2 cellular contexts compared by ENCODE assay signal in the genomic region with DNA sequence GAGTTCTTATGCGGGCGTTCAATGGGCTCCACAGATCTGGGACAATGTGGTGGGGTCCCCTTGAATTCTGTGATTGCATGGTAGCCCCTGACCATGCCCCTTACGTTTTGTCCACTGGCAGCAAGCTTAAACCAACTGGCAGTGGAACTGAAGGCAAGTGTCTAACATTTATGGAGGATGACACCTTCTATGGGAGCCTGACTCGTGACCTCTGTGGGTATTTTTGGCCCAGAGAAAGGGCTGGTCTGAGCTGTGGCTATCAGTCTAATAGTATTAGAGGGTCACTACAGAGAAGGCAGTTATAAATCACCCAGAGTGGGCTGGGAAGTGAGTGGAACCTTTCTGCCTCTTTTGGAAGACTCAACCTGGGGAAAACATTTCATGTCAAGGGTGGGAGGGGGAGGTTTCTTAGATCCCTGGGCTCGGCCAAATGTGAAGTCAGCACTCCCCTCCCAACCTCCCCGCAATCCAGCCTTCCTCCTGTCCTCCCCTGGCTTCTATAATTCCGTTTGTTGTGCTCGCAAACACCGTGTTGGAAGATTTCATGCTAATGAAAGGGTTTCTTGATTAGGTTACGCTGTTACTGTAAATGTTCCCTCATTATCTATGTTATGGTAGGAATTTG.
TF ChIP-seq lines count a peak whose summit lies in the region.

No MANE protein-coding gene starts in this region.

TF ChIP-seq in GM23338, 12 proteins besides CTCF, POLR2A, EP300 and RAD21 (continued from another document):
- TF ChIP-seq POLR2AphosphoS5 (IDR thresholded peaks at IDR 0.05; ENCODE audit: low read depth): no peak
- TF ChIP-seq STAT1 (IDR thresholded peaks at IDR 0.05; ENCODE audit: unreplicated experiment): no peak
- TF ChIP-seq JUNB (IDR thresholded peaks at IDR 0.05; ENCODE audit: unreplicated experiment): no peak
- no peak for TF ChIP-seq NANOG (IDR thresholded peaks at IDR 0.05; ENCODE audit: borderline replicate concordance)
- no peak for TF ChIP-seq EZH2phosphoT487 (IDR thresholded peaks at IDR 0.05; ENCODE audit: unreplicated experiment)
- TF ChIP-seq, protein P1, sequence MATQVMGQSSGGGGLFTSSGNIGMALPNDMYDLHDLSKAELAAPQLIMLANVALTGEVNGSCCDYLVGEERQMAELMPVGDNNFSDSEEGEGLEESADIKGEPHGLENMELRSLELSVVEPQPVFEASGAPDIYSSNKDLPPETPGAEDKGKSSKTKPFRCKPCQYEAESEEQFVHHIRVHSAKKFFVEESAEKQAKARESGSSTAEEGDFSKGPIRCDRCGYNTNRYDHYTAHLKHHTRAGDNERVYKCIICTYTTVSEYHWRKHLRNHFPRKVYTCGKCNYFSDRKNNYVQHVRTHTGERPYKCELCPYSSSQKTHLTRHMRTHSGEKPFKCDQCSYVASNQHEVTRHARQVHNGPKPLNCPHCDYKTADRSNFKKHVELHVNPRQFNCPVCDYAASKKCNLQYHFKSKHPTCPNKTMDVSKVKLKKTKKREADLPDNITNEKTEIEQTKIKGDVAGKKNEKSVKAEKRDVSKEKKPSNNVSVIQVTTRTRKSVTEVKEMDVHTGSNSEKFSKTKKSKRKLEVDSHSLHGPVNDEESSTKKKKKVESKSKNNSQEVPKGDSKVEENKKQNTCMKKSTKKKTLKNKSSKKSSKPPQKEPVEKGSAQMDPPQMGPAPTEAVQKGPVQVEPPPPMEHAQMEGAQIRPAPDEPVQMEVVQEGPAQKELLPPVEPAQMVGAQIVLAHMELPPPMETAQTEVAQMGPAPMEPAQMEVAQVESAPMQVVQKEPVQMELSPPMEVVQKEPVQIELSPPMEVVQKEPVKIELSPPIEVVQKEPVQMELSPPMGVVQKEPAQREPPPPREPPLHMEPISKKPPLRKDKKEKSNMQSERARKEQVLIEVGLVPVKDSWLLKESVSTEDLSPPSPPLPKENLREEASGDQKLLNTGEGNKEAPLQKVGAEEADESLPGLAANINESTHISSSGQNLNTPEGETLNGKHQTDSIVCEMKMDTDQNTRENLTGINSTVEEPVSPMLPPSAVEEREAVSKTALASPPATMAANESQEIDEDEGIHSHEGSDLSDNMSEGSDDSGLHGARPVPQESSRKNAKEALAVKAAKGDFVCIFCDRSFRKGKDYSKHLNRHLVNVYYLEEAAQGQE (IDR thresholded peaks at IDR 0.05; ENCODE audit: unreplicated experiment): no peak
- TF ChIP-seq, protein P2, sequence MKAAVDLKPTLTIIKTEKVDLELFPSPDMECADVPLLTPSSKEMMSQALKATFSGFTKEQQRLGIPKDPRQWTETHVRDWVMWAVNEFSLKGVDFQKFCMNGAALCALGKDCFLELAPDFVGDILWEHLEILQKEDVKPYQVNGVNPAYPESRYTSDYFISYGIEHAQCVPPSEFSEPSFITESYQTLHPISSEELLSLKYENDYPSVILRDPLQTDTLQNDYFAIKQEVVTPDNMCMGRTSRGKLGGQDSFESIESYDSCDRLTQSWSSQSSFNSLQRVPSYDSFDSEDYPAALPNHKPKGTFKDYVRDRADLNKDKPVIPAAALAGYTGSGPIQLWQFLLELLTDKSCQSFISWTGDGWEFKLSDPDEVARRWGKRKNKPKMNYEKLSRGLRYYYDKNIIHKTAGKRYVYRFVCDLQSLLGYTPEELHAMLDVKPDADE (IDR thresholded peaks at IDR 0.05): no peak
- no peak for TF ChIP-seq ZNF114 (CRISPR knock-in tag; IDR thresholded peaks at IDR 0.05)
- TF ChIP-seq, protein P3, sequence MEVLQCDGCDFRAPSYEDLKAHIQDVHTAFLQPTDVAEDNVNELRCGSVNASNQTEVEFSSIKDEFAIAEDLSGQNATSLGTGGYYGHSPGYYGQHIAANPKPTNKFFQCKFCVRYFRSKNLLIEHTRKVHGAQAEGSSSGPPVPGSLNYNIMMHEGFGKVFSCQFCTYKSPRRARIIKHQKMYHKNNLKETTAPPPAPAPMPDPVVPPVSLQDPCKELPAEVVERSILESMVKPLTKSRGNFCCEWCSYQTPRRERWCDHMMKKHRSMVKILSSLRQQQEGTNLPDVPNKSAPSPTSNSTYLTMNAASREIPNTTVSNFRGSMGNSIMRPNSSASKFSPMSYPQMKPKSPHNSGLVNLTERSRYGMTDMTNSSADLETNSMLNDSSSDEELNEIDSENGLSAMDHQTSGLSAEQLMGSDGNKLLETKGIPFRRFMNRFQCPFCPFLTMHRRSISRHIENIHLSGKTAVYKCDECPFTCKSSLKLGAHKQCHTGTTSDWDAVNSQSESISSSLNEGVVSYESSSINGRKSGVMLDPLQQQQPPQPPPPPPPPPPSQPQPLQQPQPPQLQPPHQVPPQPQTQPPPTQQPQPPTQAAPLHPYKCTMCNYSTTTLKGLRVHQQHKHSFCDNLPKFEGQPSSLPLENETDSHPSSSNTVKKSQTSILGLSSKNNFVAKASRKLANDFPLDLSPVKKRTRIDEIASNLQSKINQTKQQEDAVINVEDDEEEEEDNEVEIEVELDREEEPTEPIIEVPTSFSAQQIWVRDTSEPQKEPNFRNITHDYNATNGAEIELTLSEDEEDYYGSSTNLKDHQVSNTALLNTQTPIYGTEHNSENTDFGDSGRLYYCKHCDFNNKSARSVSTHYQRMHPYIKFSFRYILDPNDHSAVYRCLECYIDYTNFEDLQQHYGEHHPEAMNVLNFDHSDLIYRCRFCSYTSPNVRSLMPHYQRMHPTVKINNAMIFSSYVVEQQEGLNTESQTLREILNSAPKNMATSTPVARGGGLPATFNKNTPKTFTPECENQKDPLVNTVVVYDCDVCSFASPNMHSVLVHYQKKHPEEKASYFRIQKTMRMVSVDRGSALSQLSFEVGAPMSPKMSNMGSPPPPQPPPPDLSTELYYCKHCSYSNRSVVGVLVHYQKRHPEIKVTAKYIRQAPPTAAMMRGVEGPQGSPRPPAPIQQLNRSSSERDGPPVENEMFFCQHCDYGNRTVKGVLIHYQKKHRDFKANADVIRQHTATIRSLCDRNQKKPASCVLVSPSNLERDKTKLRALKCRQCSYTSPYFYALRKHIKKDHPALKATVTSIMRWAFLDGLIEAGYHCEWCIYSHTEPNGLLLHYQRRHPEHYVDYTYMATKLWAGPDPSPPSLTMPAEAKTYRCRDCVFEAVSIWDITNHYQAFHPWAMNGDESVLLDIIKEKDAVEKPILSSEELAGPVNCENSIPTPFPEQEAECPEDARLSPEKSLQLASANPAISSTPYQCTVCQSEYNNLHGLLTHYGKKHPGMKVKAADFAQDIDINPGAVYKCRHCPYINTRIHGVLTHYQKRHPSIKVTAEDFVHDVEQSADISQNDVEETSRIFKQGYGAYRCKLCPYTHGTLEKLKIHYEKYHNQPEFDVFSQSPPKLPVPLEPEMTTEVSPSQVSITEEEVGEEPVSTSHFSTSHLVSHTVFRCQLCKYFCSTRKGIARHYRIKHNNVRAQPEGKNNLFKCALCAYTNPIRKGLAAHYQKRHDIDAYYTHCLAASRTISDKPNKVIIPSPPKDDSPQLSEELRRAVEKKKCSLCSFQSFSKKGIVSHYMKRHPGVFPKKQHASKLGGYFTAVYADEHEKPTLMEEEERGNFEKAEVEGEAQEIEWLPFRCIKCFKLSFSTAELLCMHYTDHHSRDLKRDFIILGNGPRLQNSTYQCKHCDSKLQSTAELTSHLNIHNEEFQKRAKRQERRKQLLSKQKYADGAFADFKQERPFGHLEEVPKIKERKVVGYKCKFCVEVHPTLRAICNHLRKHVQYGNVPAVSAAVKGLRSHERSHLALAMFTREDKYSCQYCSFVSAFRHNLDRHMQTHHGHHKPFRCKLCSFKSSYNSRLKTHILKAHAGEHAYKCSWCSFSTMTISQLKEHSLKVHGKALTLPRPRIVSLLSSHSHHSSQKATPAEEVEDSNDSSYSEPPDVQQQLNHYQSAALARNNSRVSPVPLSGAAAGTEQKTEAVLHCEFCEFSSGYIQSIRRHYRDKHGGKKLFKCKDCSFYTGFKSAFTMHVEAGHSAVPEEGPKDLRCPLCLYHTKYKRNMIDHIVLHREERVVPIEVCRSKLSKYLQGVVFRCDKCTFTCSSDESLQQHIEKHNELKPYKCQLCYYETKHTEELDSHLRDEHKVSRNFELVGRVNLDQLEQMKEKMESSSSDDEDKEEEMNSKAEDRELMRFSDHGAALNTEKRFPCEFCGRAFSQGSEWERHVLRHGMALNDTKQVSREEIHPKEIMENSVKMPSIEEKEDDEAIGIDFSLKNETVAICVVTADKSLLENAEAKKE (CRISPR knock-in tag; IDR thresholded peaks at IDR 0.05): no peak

TF ChIP-seq in WTC11, 78 proteins besides CTCF, POLR2A, EP300 and RAD21:
- TF ChIP-seq, protein P4, sequence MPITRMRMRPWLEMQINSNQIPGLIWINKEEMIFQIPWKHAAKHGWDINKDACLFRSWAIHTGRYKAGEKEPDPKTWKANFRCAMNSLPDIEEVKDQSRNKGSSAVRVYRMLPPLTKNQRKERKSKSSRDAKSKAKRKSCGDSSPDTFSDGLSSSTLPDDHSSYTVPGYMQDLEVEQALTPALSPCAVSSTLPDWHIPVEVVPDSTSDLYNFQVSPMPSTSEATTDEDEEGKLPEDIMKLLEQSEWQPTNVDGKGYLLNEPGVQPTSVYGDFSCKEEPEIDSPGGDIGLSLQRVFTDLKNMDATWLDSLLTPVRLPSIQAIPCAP (CRISPR knock-in tag; IDR thresholded peaks at IDR 0.05): no peak
- TF ChIP-seq SP1 (CRISPR knock-in tag; conservative IDR thresholded peaks at IDR 0.05) (no peak), CREB1 (CRISPR knock-in tag; IDR thresholded peaks at IDR 0.05) (no peak), NFE2L1 (CRISPR knock-in tag; IDR thresholded peaks at IDR 0.05) (no peak), GABPB1 (CRISPR knock-in tag; IDR thresholded peaks at IDR 0.05) (no peak)
- TF ChIP-seq, protein P5, sequence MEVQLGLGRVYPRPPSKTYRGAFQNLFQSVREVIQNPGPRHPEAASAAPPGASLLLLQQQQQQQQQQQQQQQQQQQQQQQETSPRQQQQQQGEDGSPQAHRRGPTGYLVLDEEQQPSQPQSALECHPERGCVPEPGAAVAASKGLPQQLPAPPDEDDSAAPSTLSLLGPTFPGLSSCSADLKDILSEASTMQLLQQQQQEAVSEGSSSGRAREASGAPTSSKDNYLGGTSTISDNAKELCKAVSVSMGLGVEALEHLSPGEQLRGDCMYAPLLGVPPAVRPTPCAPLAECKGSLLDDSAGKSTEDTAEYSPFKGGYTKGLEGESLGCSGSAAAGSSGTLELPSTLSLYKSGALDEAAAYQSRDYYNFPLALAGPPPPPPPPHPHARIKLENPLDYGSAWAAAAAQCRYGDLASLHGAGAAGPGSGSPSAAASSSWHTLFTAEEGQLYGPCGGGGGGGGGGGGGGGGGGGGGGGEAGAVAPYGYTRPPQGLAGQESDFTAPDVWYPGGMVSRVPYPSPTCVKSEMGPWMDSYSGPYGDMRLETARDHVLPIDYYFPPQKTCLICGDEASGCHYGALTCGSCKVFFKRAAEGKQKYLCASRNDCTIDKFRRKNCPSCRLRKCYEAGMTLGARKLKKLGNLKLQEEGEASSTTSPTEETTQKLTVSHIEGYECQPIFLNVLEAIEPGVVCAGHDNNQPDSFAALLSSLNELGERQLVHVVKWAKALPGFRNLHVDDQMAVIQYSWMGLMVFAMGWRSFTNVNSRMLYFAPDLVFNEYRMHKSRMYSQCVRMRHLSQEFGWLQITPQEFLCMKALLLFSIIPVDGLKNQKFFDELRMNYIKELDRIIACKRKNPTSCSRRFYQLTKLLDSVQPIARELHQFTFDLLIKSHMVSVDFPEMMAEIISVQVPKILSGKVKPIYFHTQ (CRISPR knock-in tag; IDR thresholded peaks at IDR 0.05): no peak
- TF ChIP-seq, protein P6, sequence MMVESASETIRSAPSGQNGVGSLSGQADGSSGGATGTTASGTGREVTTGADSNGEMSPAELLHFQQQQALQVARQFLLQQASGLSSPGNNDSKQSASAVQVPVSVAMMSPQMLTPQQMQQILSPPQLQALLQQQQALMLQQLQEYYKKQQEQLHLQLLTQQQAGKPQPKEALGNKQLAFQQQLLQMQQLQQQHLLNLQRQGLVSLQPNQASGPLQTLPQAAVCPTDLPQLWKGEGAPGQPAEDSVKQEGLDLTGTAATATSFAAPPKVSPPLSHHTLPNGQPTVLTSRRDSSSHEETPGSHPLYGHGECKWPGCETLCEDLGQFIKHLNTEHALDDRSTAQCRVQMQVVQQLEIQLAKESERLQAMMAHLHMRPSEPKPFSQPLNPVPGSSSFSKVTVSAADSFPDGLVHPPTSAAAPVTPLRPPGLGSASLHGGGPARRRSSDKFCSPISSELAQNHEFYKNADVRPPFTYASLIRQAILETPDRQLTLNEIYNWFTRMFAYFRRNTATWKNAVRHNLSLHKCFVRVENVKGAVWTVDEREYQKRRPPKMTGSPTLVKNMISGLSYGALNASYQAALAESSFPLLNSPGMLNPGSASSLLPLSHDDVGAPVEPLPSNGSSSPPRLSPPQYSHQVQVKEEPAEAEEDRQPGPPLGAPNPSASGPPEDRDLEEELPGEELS (CRISPR knock-in tag; IDR thresholded peaks at IDR 0.05): no peak
